In the genomic region with DNA sequence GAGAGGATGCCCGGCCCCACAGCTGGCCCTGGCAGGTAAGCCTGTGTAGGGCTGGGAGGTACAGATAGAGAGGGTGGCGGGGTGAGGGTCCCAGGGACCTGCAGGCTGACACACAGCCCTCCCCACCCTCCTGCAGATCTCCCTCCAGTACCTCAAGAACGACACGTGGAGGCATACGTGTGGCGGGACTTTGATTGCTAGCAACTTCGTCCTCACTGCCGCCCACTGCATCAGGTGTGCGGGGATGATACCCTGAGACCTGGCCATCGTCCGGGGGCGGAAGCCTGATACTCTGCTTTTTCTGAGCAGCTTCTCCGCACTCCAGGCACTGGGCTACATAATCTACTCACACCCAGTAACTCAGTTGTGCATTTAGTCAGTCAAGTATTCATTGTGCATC, we compare ENCODE assay signal across 22 cellular contexts. TPM values are rescaled to one million over a fixed set of nuclear protein-coding genes. Genes with fewer than 3 reads are reported as not detected.
"Had no signal": no experiment of that assay in that cellular context is flagged by ENCODE, and none has a peak within 500 bp of the region (broad histone marks: within the 10 kb centered on the region; RNA-seq: fewer than 3 reads in every experiment).

No MANE protein-coding gene starts in this region.

- H3K4me3 ChIP-seq: MG63, SJSA1, SK-N-MC had no signal

- H3K4me1 ChIP-seq: SJSA1 had no signal

- H3K27me3 ChIP-seq: MG63, SJSA1 had no signal

- H3K36me3 ChIP-seq: MG63, SJSA1 had no signal

- H3K9me3 ChIP-seq: MG63, SJSA1 had no signal

- H3K27ac ChIP-seq: SJSA1, SK-N-MC had no signal

- DNase-seq: Karpas-422, KG1, MG63, NCI-H1092, NCI-H1105 treated with DMSO at 0.1 percent for 48 hours, NCI-H1417 treated with DMSO at 0.1 percent for 48 hours, NCI-H146, NCI-H1694 treated with DMSO at 0.1 percent for 48 hours, NCI-H1930, NCI-H2081, NCI-H2107, NCI-H2227 treated with DMSO at 0.1 percent for 48 hours, NCI-H524, NCI-H526 treated with DMSO at 0.1 percent for 48 hours, NCI-H748 treated with DMSO at 0.1 percent for 48 hours, Right ventricle myocardium superior, RPMI8226, SIG-M5 had no signal

RNA-seq across cellular contexts. Expression of a gene that starts 2.1 kb away (rescaled TPM):
- total RNA-seq: HT-29, NCI-H460, Right ventricle myocardium superior, SJSA1 had no signal

RNA-seq across cellular contexts. Expression of a gene that starts 16.2 kb away (rescaled TPM):
- total RNA-seq: HT-29, NCI-H460, Right ventricle myocardium superior, SJSA1 had no signal

RNA-seq across cellular contexts. Expression of a gene that starts 35.5 kb away (rescaled TPM):
- total RNA-seq: HT-29, NCI-H460, Right ventricle myocardium superior, SJSA1 had no signal
